Comparison of ENCODE assay signal across 12 cellular contexts in genomic region chr3:111936191-111936841, GRCh38. TPM values are rescaled to one million over a fixed set of nuclear protein-coding genes. Genes with fewer than 3 reads are reported as not detected.
DNase-seq lines count a peak whose midpoint lies in the region; ATAC-seq, FAIRE-seq and TF ChIP-seq lines count a peak whose summit lies in the region.
"Had no signal": no experiment of that assay in that cellular context is flagged by ENCODE, and none has a peak within 500 bp of the region (broad histone marks: within the 10 kb centered on the region; RNA-seq: fewer than 3 reads in every experiment).

No MANE protein-coding gene starts in this region.

- no peak overlapping the region for H3K27ac ChIP-seq in AG04450 (ENCODE audit: low read depth, low read length)
- H3K27ac ChIP-seq: body of pancreas had no signal

- ATAC-seq in GM21737 (IDR thresholded peaks at IDR 0.05; ENCODE audit: unreplicated experiment) = no peak
- ATAC-seq in HG03442 (IDR thresholded peaks at IDR 0.05; ENCODE audit: unreplicated experiment) = no peak
- ATAC-seq: body of pancreas had no signal

- TF ChIP-seq CTCF in AG04450 (IDR thresholded peaks at IDR 0.05; ENCODE audit: low read depth, low read length) = no peak

- POLR2A ChIA-PET in AG04450 (lab: Yijun Ruan, JAX) = interaction anchor here (0.5 to 1.2 kb wide), 6 partner anchors 42 to 218 kb away, joined by 3 to 4 read pairs (median 3); partner anchors contain the start of gene ABHD10

- H3K27me3 ChIP-seq in AG04450 (ENCODE audit: control insufficient read depth, insufficient read depth, low read length) = no peaks in the 10 kb centered on the region
- H3K27me3 ChIP-seq: body of pancreas, sigmoid colon had no signal

- CTCF ChIA-PET in AG04450 (lab: Charles Lee) = interaction anchor here (0.6 to 3.4 kb wide), 8 partner anchors 10 to 245 kb away, joined by 3 to 22 read pairs (median 4); no protein-coding TSS in a partner anchor

- DNase-seq in AG04450 (ENCODE audit: low read depth, low spot score) = peak; percentile 53
- peak; percentile 76 for DNase-seq in HTR-8/SVneo (ENCODE audit: insufficient read length, low spot score)
- peak; percentile 59 for DNase-seq in astrocyte of the hippocampus (ENCODE audit: low read depth, low spot score)
- peak; percentile 75 for DNase-seq in iris pigment epithelial cell (ENCODE audit: low read depth)
- DNase-seq in germinal center (ENCODE audit: low spot score) = no peak
- no peak for DNase-seq in cerebellar cortex (ENCODE audit: low spot score)
- DNase-seq: body of pancreas, C1 segment of cervical spinal cord, NCI-H1436, sigmoid colon had no signal

- H3K9me3 ChIP-seq in AG04450 (ENCODE audit: control insufficient read depth, insufficient read depth, low read length) = no peaks in the 10 kb centered on the region
- H3K9me3 ChIP-seq: body of pancreas, sigmoid colon had no signal

- FAIRE-seq in HTR-8/SVneo (lab: Jason Lieb, UNC) = no peak

- H3K4me3 ChIP-seq in AG04450 (ENCODE audit: low read depth, low read length) = no peak overlapping the region
- H3K4me3 ChIP-seq: body of pancreas, sigmoid colon had no signal

RNA-seq across cellular contexts. Expression of gene ABHD10, which starts 42.5 kb away (rescaled TPM):
- 28.8 and 37.5 TPM in 2 replicates for polyA plus RNA-seq in AG04450 (2011; rRNA removed)
- polyA minus RNA-seq in AG04450 (2011; rRNA and poly(A)+ RNA removed) = 20.4 and 40.6 TPM in 2 replicates

Comparison
In these comparisons a context has a peak if more than half of its experiments do, and no peak if none do; other contexts are left out.
1. DNase-seq: peak in AG04450 (single experiment), HTR-8/SVneo (single experiment), astrocyte of the hippocampus (single experiment) and iris pigment epithelial cell (single experiment); none in germinal center (single experiment) and cerebellar cortex (single experiment).